In genomic region chr7:33062782-33063443, GRCh38 we compare ENCODE assay signal across 8 cellular contexts. TPM values are rescaled to one million over a fixed set of nuclear protein-coding genes. Genes with fewer than 3 reads are reported as not detected.
A peak's percentile ranks its signal among the peaks of the same experiment; 100 is the strongest.
DNase-seq lines count a peak whose midpoint lies in the region; ATAC-seq and TF ChIP-seq lines count a peak whose summit lies in the region.

No MANE protein-coding gene starts in this region.

- H3K27ac Mint-ChIP-seq in activated T-helper 1 cell treated with anti-CD3 and anti-CD28 coated beads, Interleukin-12 subunit alpha, Interleukin-12 subunit beta, Interleukin-2, Interleukin-4 antibody, amounts not matched to agents 30 ng/mL and 10 ng/mL and 1 ng/mL, durations not matched to agents 14 hours and 24 hours and 36 hours, result peak overlapping the region; percentile 96
- peak overlapping the region; percentile 92 to 99 (median 96) for H3K27ac Mint-ChIP-seq in naive thymus-derived CD4-positive, alpha-beta T cell
- peak overlapping the region; percentile 89 for H3K27ac Mint-ChIP-seq in stimulated activated memory B cell treated with anti-CD40 and anti-IgM and Interleukin-4, amounts not matched to agents 10 μg/mL and 1 μg/mL and 100 μg/mL, for 72 hours

- peak; percentile 50 to 60 for TF ChIP-seq POLR2A in Peyer's patch (IDR thresholded peaks at IDR 0.05)

- peak overlapping the region; percentile 67 for H3K4me2 ChIP-seq in DND-41 (ENCODE audit: insufficient read depth, low read length)
- H3K4me2 ChIP-seq in fibroblast of lung (ENCODE audit: extremely low read depth, insufficient read depth, low read length), result peak overlapping the region; percentile 95

- intact Hi-C loops in activated T-helper 1 cell treated with anti-CD3 and anti-CD28 coated beads, Interleukin-12 subunit alpha, Interleukin-12 subunit beta, Interleukin-2, Interleukin-4 antibody, amounts not matched to agents 30 ng/mL and 10 ng/mL and 1 ng/mL, durations not matched to agents 14 hours and 24 hours and 36 hours (cut with micrococcal nuclease), result loop anchor here (1.0 to 5.0 kb wide), 10 partner anchors 9 to 568 kb away; partner anchors contain the start of genes AVL9, BBS9 and RP9
- intact Hi-C loops in naive thymus-derived CD4-positive, alpha-beta T cell (cut with micrococcal nuclease), result loop anchor here (1.0 kb wide), 10 partner anchors 9 to 573 kb away; partner anchors contain the start of genes AVL9 (in 2 of the 2), BBS9 (in 2 of the 2), LSM5 (in 2 of the 2) and RP9 (in 2 of the 2)

- H3K4me1 Mint-ChIP-seq in activated T-helper 1 cell treated with anti-CD3 and anti-CD28 coated beads, Interleukin-12 subunit alpha, Interleukin-12 subunit beta, Interleukin-2, Interleukin-4 antibody, amounts not matched to agents 30 ng/mL and 10 ng/mL and 1 ng/mL, durations not matched to agents 14 hours and 24 hours and 36 hours (ENCODE audit: low read depth), result peaks cover 38% of the 10 kb centered on the region
- peaks cover 20 to 50% (median 39%) of the 10 kb centered on the region in 7 donors for H3K4me1 Mint-ChIP-seq in naive thymus-derived CD4-positive, alpha-beta T cell
- peaks cover 36% of the 10 kb centered on the region for H3K4me1 Mint-ChIP-seq in stimulated activated memory B cell treated with anti-CD40 and anti-IgM and Interleukin-4, amounts not matched to agents 10 μg/mL and 1 μg/mL and 100 μg/mL, for 72 hours

- TF ChIP-seq CTCF in DND-41 (IDR thresholded peaks at IDR 0.05; ENCODE audit: borderline replicate concordance, extremely low read depth, low read length, poor library complexity, severe bottlenecking) (no peak), Peyer's patch (IDR thresholded peaks at IDR 0.05) (no peak), fibroblast of lung (conservative IDR thresholded peaks at IDR 0.05 in 1 of 2, IDR thresholded peaks at IDR 0.05 in 1 of 2; ENCODE audit: low read depth in 1 of 2, low read length in 2 of 2) (no peak)

- peaks cover 9% of the 10 kb centered on the region for H3K27me3 Mint-ChIP-seq in activated T-helper 1 cell treated with anti-CD3 and anti-CD28 coated beads, Interleukin-12 subunit alpha, Interleukin-12 subunit beta, Interleukin-2, Interleukin-4 antibody, amounts not matched to agents 30 ng/mL and 10 ng/mL and 1 ng/mL, durations not matched to agents 14 hours and 24 hours and 36 hours (ENCODE audit: insufficient read depth)
- H3K27me3 Mint-ChIP-seq in naive thymus-derived CD4-positive, alpha-beta T cell, result peaks cover 0 to 14% (median 0%) of the 10 kb centered on the region in 5 donors
- no peaks in the 10 kb centered on the region for H3K27me3 Mint-ChIP-seq in stimulated activated memory B cell treated with anti-CD40 and anti-IgM and Interleukin-4, amounts not matched to agents 10 μg/mL and 1 μg/mL and 100 μg/mL, for 72 hours

- H3K4me3 Mint-ChIP-seq in activated T-helper 1 cell treated with anti-CD3 and anti-CD28 coated beads, Interleukin-12 subunit alpha, Interleukin-12 subunit beta, Interleukin-2, Interleukin-4 antibody, amounts not matched to agents 30 ng/mL and 10 ng/mL and 1 ng/mL, durations not matched to agents 14 hours and 24 hours and 36 hours, result peak overlapping the region; percentile 97
- peak overlapping the region; percentile 91 to 98 (median 96) for H3K4me3 Mint-ChIP-seq in naive thymus-derived CD4-positive, alpha-beta T cell
- peak overlapping the region; percentile 84 for H3K4me3 Mint-ChIP-seq in stimulated activated memory B cell treated with anti-CD40 and anti-IgM and Interleukin-4, amounts not matched to agents 10 μg/mL and 1 μg/mL and 100 μg/mL, for 72 hours

- H3K27me3 ChIP-seq in DND-41 (ENCODE audit: insufficient read depth, low read length, poor library complexity) (no peaks in the 10 kb centered on the region), Peyer's patch (no peaks in the 10 kb centered on the region), fibroblast of lung (ENCODE audit: control insufficient read depth, insufficient read depth, low read length) (no peaks in the 10 kb centered on the region)
- no peaks in the 10 kb centered on the region for H3K27me3 ChIP-seq in naive thymus-derived CD4-positive, alpha-beta T cell (ENCODE audit: control insufficient read depth in 2 of 2, insufficient read depth in 2 of 2, low read length in 2 of 2)

- H2AFZ ChIP-seq in DND-41 (ENCODE audit: low read depth, low read length) (peak overlapping the region; percentile 81), fibroblast of lung (ENCODE audit: low read length) (peak overlapping the region; percentile 97)

- CTCF ChIA-PET in naive thymus-derived CD4-positive, alpha-beta T cell (lab: Charles Lee), result interaction anchor here (0.5 to 1.7 kb wide), 8 partner anchors 10 to 216 kb away, joined by 3 to 6 read pairs (median 4); no protein-coding TSS in a partner anchor

- peak; percentile 93 for DNase-seq in DND-41
- DNase-seq in Peyer's patch, result peak; percentile 93 to 98 (median 96)
- peak; percentile 88 for DNase-seq in activated T-helper 1 cell treated with anti-CD3 and anti-CD28 coated beads, Interleukin-12 subunit alpha, Interleukin-12 subunit beta, Interleukin-2, Interleukin-4 antibody, amounts not matched to agents 30 ng/mL and 10 ng/mL and 1 ng/mL, durations not matched to agents 14 hours and 24 hours and 36 hours (ENCODE audit: low spot score)
- peak; percentile 95 for DNase-seq in fibroblast of lung (ENCODE audit: low read depth in 2 of 2)
- DNase-seq in naive thymus-derived CD4-positive, alpha-beta T cell, result peak; percentile 90 to 95 (median 93)

- H3K9ac ChIP-seq in DND-41 (ENCODE audit: low read depth, low read length) (peak overlapping the region; percentile 91), fibroblast of lung (ENCODE audit: insufficient read depth, low read length) (peak overlapping the region; percentile 90)

- H3K79me2 ChIP-seq in DND-41 (ENCODE audit: insufficient read depth, low read length), result peaks cover 48% of the 10 kb centered on the region
- peaks cover 43% of the 10 kb centered on the region for H3K79me2 ChIP-seq in fibroblast of lung (ENCODE audit: control insufficient read depth, insufficient read depth, low read length)

- POLR2A ChIA-PET in naive thymus-derived CD4-positive, alpha-beta T cell (lab: Charles Lee), result interaction anchor here (0.6 to 3.8 kb wide), 16 partner anchors 10 to 573 kb away, joined by 3 to 35 read pairs (median 8); partner anchors contain the start of genes AVL9, BBS9, KBTBD2 and LSM5

- H3K36me3 ChIP-seq in DND-41 (ENCODE audit: insufficient read depth, low read length), result peaks cover 12% of the 10 kb centered on the region
- peaks cover 8% of the 10 kb centered on the region; the same call in 1 of the 2 replicates for H3K36me3 ChIP-seq in KOPT-K1 (ENCODE audit: insufficient read depth, low read length)
- H3K36me3 ChIP-seq in Peyer's patch, result no peaks in the 10 kb centered on the region
- no peaks in the 10 kb centered on the region for H3K36me3 ChIP-seq in fibroblast of lung (ENCODE audit: control insufficient read depth, insufficient read depth, low read length)
- no peaks in the 10 kb centered on the region for H3K36me3 ChIP-seq in naive thymus-derived CD4-positive, alpha-beta T cell (ENCODE audit: control insufficient read depth in 2 of 3, insufficient read depth in 3 of 3, low read length in 3 of 3)

- peaks cover 17% of the 10 kb centered on the region for H3K9me3 Mint-ChIP-seq in activated T-helper 1 cell treated with anti-CD3 and anti-CD28 coated beads, Interleukin-12 subunit alpha, Interleukin-12 subunit beta, Interleukin-2, Interleukin-4 antibody, amounts not matched to agents 30 ng/mL and 10 ng/mL and 1 ng/mL, durations not matched to agents 14 hours and 24 hours and 36 hours
- peaks cover 0 to 21% (median 8%) of the 10 kb centered on the region in 11 donors for H3K9me3 Mint-ChIP-seq in naive thymus-derived CD4-positive, alpha-beta T cell
- peaks cover 4% of the 10 kb centered on the region for H3K9me3 Mint-ChIP-seq in stimulated activated memory B cell treated with anti-CD40 and anti-IgM and Interleukin-4, amounts not matched to agents 10 μg/mL and 1 μg/mL and 100 μg/mL, for 72 hours

- H3K27ac ChIP-seq in DND-41 (ENCODE audit: low read length) (peak overlapping the region; percentile 90), KOPT-K1 (ENCODE audit: low read depth, low read length, poor library complexity, severe bottlenecking) (peak overlapping the region; percentile 80), Peyer's patch (peak overlapping the region; percentile 85 to 98 (median 90)), fibroblast of lung (ENCODE audit: insufficient read depth, low read length) (peak overlapping the region; percentile 92)
- H3K27ac ChIP-seq in naive thymus-derived CD4-positive, alpha-beta T cell (ENCODE audit: low read depth, low read length), result peak overlapping the region; percentile 82

- H3K4me3 ChIP-seq in DND-41 (ENCODE audit: low read depth in 1 of 2, low read length in 2 of 2), result peak overlapping the region; percentile 69 to 95
- H3K4me3 ChIP-seq in Peyer's patch, result peak overlapping the region; percentile 79 to 85 (median 82)
- peak overlapping the region; percentile 85 to 96 (median 92) for H3K4me3 ChIP-seq in fibroblast of lung (replicated peaks in 1 of 4; ENCODE audit: control extremely low read depth in 1 of 4, insufficient read depth in 1 of 4, low read depth in 3 of 4, low read length in 4 of 4)
- peak overlapping the region; percentile 96 for H3K4me3 ChIP-seq in naive thymus-derived CD4-positive, alpha-beta T cell (ENCODE audit: low read length)

- peaks cover 10% of the 10 kb centered on the region for H3K36me3 Mint-ChIP-seq in activated T-helper 1 cell treated with anti-CD3 and anti-CD28 coated beads, Interleukin-12 subunit alpha, Interleukin-12 subunit beta, Interleukin-2, Interleukin-4 antibody, amounts not matched to agents 30 ng/mL and 10 ng/mL and 1 ng/mL, durations not matched to agents 14 hours and 24 hours and 36 hours (ENCODE audit: low read depth)
- peaks cover 8 to 17% (median 15%) of the 10 kb centered on the region in 5 donors for H3K36me3 Mint-ChIP-seq in naive thymus-derived CD4-positive, alpha-beta T cell
- peaks cover 14% of the 10 kb centered on the region for H3K36me3 Mint-ChIP-seq in stimulated activated memory B cell treated with anti-CD40 and anti-IgM and Interleukin-4, amounts not matched to agents 10 μg/mL and 1 μg/mL and 100 μg/mL, for 72 hours

- peak; percentile 95 for ATAC-seq in DND-41 (ENCODE audit: insufficient read depth, low read depth)
- peak; percentile 95 for ATAC-seq in GM21825 (IDR thresholded peaks at IDR 0.05; ENCODE audit: unreplicated experiment)
- peak; percentile 97 for ATAC-seq in naive thymus-derived CD4-positive, alpha-beta T cell
- ATAC-seq in stimulated activated memory B cell treated with anti-CD40 and anti-IgM and Interleukin-4, amounts not matched to agents 10 μg/mL and 1 μg/mL and 100 μg/mL, for 72 hours, result peak; percentile 97

- H4K20me1 ChIP-seq in DND-41 (ENCODE audit: insufficient read depth, low read length), result peaks cover 33% of the 10 kb centered on the region
- no peaks in the 10 kb centered on the region for H4K20me1 ChIP-seq in fibroblast of lung (ENCODE audit: control insufficient read depth, extremely low read depth, insufficient read depth, low read length)

- H3K9me3 ChIP-seq in DND-41 (ENCODE audit: insufficient read depth, low read length, severe bottlenecking), result peaks cover 4% of the 10 kb centered on the region
- H3K9me3 ChIP-seq in KOPT-K1 (ENCODE audit: insufficient read depth, low read length, poor library complexity, severe bottlenecking), result peaks cover 8% of the 10 kb centered on the region
- H3K9me3 ChIP-seq in Peyer's patch, result peaks cover 0 to 3% (median 0%) of the 10 kb centered on the region in 4 donors
- H3K9me3 ChIP-seq in fibroblast of lung (ENCODE audit: control insufficient read depth, insufficient read depth, low read depth, low read length), result no peaks in the 10 kb centered on the region
- no peaks in the 10 kb centered on the region for H3K9me3 ChIP-seq in naive thymus-derived CD4-positive, alpha-beta T cell (ENCODE audit: control insufficient read depth in 2 of 3, low read length in 3 of 3)

- H3K4me1 ChIP-seq in DND-41 (ENCODE audit: insufficient read depth, low read length), result peaks cover 40% of the 10 kb centered on the region
- peaks cover 0 to 12% (median 5%) of the 10 kb centered on the region in 4 donors for H3K4me1 ChIP-seq in Peyer's patch
- H3K4me1 ChIP-seq in fibroblast of lung (ENCODE audit: control insufficient read depth, extremely low read depth, insufficient read depth, low read length), result no peaks in the 10 kb centered on the region
- peaks cover 23 to 32% of the 10 kb centered on the region in 2 donors for H3K4me1 ChIP-seq in naive thymus-derived CD4-positive, alpha-beta T cell (ENCODE audit: control insufficient read depth in 2 of 2, insufficient read depth in 2 of 2, low read length in 2 of 2)

RNA-seq across cellular contexts. Expression of gene NT5C3A, which starts 0.3 kb away (rescaled TPM):
- total RNA-seq in Peyer's patch (100 to 1,000 TPM in 1 of 4 donors, 10 to 100 TPM in 3; 25.3 to 316 (median 79.8) TPM), fibroblast of lung (19.3 and 25.3 TPM in 2 replicates)
- total RNA-seq in activated T-helper 1 cell treated with anti-CD3 and anti-CD28 coated beads, Interleukin-12 subunit alpha, Interleukin-12 subunit beta, Interleukin-2, Interleukin-4 antibody, amounts not matched to agents 30 ng/mL and 10 ng/mL and 1 ng/mL, durations not matched to agents 14 hours and 24 hours and 36 hours, result 36.2 and 43.9 TPM in 2 replicates
- polyA plus RNA-seq in fibroblast of lung, result 17.2 and 18.4 TPM in 2 replicates
- 15.3 and 15.5 TPM in 2 replicates for polyA plus RNA-seq in fibroblast of lung (2012)
- 0.22 and 0.90 TPM in 2 replicates for polyA minus RNA-seq in fibroblast of lung (ENCODE audit: low replicate concordance)
- total RNA-seq in naive thymus-derived CD4-positive, alpha-beta T cell, result 10 to 100 TPM; 36.6 to 51.3 (median 48.5) TPM
- 10 to 100 TPM; 45.7 to 64.8 TPM for polyA plus RNA-seq in naive thymus-derived CD4-positive, alpha-beta T cell

RNA-seq across cellular contexts. Expression of gene RP9, which starts 46.3 kb away (rescaled TPM):
- total RNA-seq in Peyer's patch (10 to 100 TPM in 3 of 4 donors, 1 to 10 TPM in 1; 7.3 to 25.6 (median 13.7) TPM), fibroblast of lung (9.2 and 19.2 TPM in 2 replicates)
- total RNA-seq in activated T-helper 1 cell treated with anti-CD3 and anti-CD28 coated beads, Interleukin-12 subunit alpha, Interleukin-12 subunit beta, Interleukin-2, Interleukin-4 antibody, amounts not matched to agents 30 ng/mL and 10 ng/mL and 1 ng/mL, durations not matched to agents 14 hours and 24 hours and 36 hours, result 22.6 and 23.6 TPM in 2 replicates
- polyA plus RNA-seq in fibroblast of lung, result 23.4 and 24.8 TPM in 2 replicates
- 19.5 and 22.7 TPM in 2 replicates for polyA plus RNA-seq in fibroblast of lung (2012)
- 2.9 and 4.4 TPM in 2 replicates for polyA minus RNA-seq in fibroblast of lung (ENCODE audit: low replicate concordance)
- total RNA-seq in naive thymus-derived CD4-positive, alpha-beta T cell, result 10 to 100 TPM; 12.7 to 23.3 (median 14.7) TPM
- 10 to 100 TPM; 20.4 to 21.5 TPM for polyA plus RNA-seq in naive thymus-derived CD4-positive, alpha-beta T cell

Comparison
In these comparisons a context has a peak if more than half of its experiments do, and no peak if none do; other contexts are left out.
1. Peak in every context shown above with its lines: DNase-seq, ATAC-seq, H3K4me3 ChIP-seq and H3K27ac ChIP-seq.